In genomic region chr16:57245472-57246113, GRCh38 we compare ENCODE assay signal across 8 cellular contexts. TPM values are rescaled to one million over a fixed set of nuclear protein-coding genes. Genes with fewer than 3 reads are reported as not detected.
A peak's percentile ranks its signal among the peaks of the same experiment; 100 is the strongest.
DNase-seq lines count a peak whose midpoint lies in the region; ATAC-seq and TF ChIP-seq lines count a peak whose summit lies in the region.

No MANE protein-coding gene starts in this region.

- WGBS in transverse colon (ENCODE audit: low coverage in 1 of 2), 2 donors = 8% methylated on average over 6 to 15 of the region's 28 CpGs

- H3K27me3 ChIP-seq in transverse colon = no peaks in the 10 kb centered on the region

- TF ChIP-seq POLR2A in transverse colon (IDR thresholded peaks at IDR 0.05) = no peak

- no peak for TF ChIP-seq EP300 in transverse colon (IDR thresholded peaks at IDR 0.05; ENCODE audit: low read depth)

- CTCF ChIA-PET in HEK293T (lab: Yijun Ruan, JAX) = no interaction called here
- CTCF ChIA-PET in OCI-LY7 (lab: Charles Lee; ENCODE audit: unreplicated experiment) = interaction anchor here (0.8 to 1.0 kb wide), 2 partner anchors 52 to 55 kb away, joined by 3 to 4 read pairs; no protein-coding TSS in a partner anchor

- H3K27ac ChIP-seq in OCI-LY7 (ENCODE audit: low read depth, low read length, poor library complexity, severe bottlenecking) (peak overlapping the region; percentile 5), coronary artery (peak overlapping the region; percentile 96 to 97), transverse colon (peak overlapping the region; percentile 90 to 98 (median 94))

- DNase-seq in GM10266 (ENCODE audit: extremely low spot score) (peak; percentile 56), HEK293T (ENCODE audit: extremely low spot score) (peak; percentile 43), OCI-LY7 (ENCODE audit: low spot score) (no peak), coronary artery (ENCODE audit: low spot score) (no peak), lung microvascular endothelial cell (ENCODE audit: low read depth in 2 of 2) (peak; percentile 31 to 35), transverse colon (peak; percentile 57), occipital lobe (lab: John Stamatoyannopoulos, UW) (no peak)

- no peaks in the 10 kb centered on the region for H4K20me1 ChIP-seq in OCI-LY7 (ENCODE audit: insufficient read depth, low read length)

- BruUV-seq in OCI-LY7 (replicated peaks; lab: Mats Ljungman, UMichigan) = no TSS peak

- H3K36me3 ChIP-seq in OCI-LY7 (ENCODE audit: insufficient read depth, low read length) (peaks cover 23% of the 10 kb centered on the region), transverse colon (peaks cover 0 to 30% (median 13%) of the 10 kb centered on the region in 4 donors)

- H3K4me1 ChIP-seq in OCI-LY7 (ENCODE audit: insufficient read depth, low read length, poor library complexity, severe bottlenecking) (peaks cover 27% of the 10 kb centered on the region), transverse colon (peaks cover 3 to 28% (median 11%) of the 10 kb centered on the region in 4 donors)

- H3K9me2 ChIP-seq in OCI-LY7 (ENCODE audit: insufficient read depth, low read length) = no peaks in the 10 kb centered on the region

- H2AFZ ChIP-seq in OCI-LY7 (ENCODE audit: low read length) = peak overlapping the region; percentile 89

- H3K4me2 ChIP-seq in OCI-LY7 (ENCODE audit: low read length) = peak overlapping the region; percentile 93

- H3K4me3 ChIP-seq in OCI-LY7 (ENCODE audit: low read depth, low read length, poor library complexity, severe bottlenecking) = peak overlapping the region; percentile 85
- H3K4me3 ChIP-seq in coronary artery = peak overlapping the region; percentile 83
- H3K4me3 ChIP-seq in transverse colon = peak overlapping the region; percentile 58 to 78 (median 66)

- H3K9me3 ChIP-seq in OCI-LY7 (ENCODE audit: low read length) = no peaks in the 10 kb centered on the region
- H3K9me3 ChIP-seq in transverse colon = no peaks in the 10 kb centered on the region

- TF ChIP-seq CTCF in GM10266 (IDR thresholded peaks at IDR 0.05; ENCODE audit: control insufficient read depth, insufficient read depth, low read depth, missing control alignments) (no peak), OCI-LY7 (conservative IDR thresholded peaks at IDR 0.05; ENCODE audit: low read length) (no peak), coronary artery (IDR thresholded peaks at IDR 0.05) (no peak), transverse colon (IDR thresholded peaks at IDR 0.05) (no peak)

- POLR2A ChIA-PET in HEK293T (lab: Yijun Ruan, JAX) = interaction anchor here (0.9 to 2.0 kb wide), 6 partner anchors 10 to 153 kb away, joined by 3 to 16 read pairs (median 4); partner anchors contain the start of genes CPNE2, PSME3IP1 and RSPRY1
- POLR2A ChIA-PET in OCI-LY7 (lab: Charles Lee) = interaction anchor here (0.5 to 1.7 kb wide), 5 partner anchors 10 to 81 kb away, joined by 3 to 12 read pairs (median 3); no protein-coding TSS in a partner anchor

- in situ Hi-C loops in transverse colon (cut with MboI; ENCODE audit: low pct_ligation_motif_present in 1 of 4, low pct_unique_long_range_greater_than_20kb in 1 of 4, low sequenced_read_pairs in 3 of 4) = no loop called here

- H3K79me2 ChIP-seq in OCI-LY7 (ENCODE audit: insufficient read depth, low read depth, low read length) = no peaks in the 10 kb centered on the region

- intact Hi-C loops in OCI-LY7 (cut with micrococcal nuclease; ENCODE audit: unreplicated experiment) (loop anchor here (1.0 to 5.0 kb wide), 2 partner anchors 54 to 58 kb away; partner anchors contain the start of genes PSME3IP1 and RSPRY1), transverse colon (cut with DNase I; ENCODE audit: low total_unique reads) (no loop called here)

- ATAC-seq in HG02798 (IDR thresholded peaks at IDR 0.05; ENCODE audit: poor library complexity, unreplicated experiment) = no peak

TF ChIP-seq in HEK293T, 16 proteins besides CTCF, POLR2A, EP300 and RAD21:
- no peak for TF ChIP-seq ARNT (IDR thresholded peaks at IDR 0.05)
- no peak for TF ChIP-seq HDGF (IDR thresholded peaks at IDR 0.05; ENCODE audit: borderline replicate concordance)
- TF ChIP-seq FOXA1 (IDR thresholded peaks at IDR 0.05) = no peak
- no peak for TF ChIP-seq L3MBTL2 (conservative IDR thresholded peaks at IDR 0.05)
- TF ChIP-seq TARDBP (IDR thresholded peaks at IDR 0.05) = no peak
- no peak for TF ChIP-seq FOXM1 (IDR thresholded peaks at IDR 0.05; ENCODE audit: borderline replicate concordance)
- TF ChIP-seq ELF4 (IDR thresholded peaks at IDR 0.05) = no peak
- TF ChIP-seq CTBP1 (IDR thresholded peaks at IDR 0.05; ENCODE audit: borderline replicate concordance) = no peak
- TF ChIP-seq PKNOX1 (IDR thresholded peaks at IDR 0.05) = no peak; the same call in 1 of the 2 replicates
- TF ChIP-seq BHLHE40 (IDR thresholded peaks at IDR 0.05; ENCODE audit: borderline replicate concordance) = no peak
- TF ChIP-seq FOXK2 (IDR thresholded peaks at IDR 0.05) = no peak
- TF ChIP-seq LEF1 (IDR thresholded peaks at IDR 0.05; ENCODE audit: borderline replicate concordance) = no peak
- no peak for TF ChIP-seq NFRKB (IDR thresholded peaks at IDR 0.05)

RNA-seq across cellular contexts. Expression of gene ARL2BP, which starts 0.5 kb away (rescaled TPM):
- 25.4 and 26.6 TPM in 2 replicates for total RNA-seq in OCI-LY7 (2014; rRNA removed; shearing (Covaris generic))
- total RNA-seq in OCI-LY7 (2022) (31.2 and 35.7 TPM in 2 replicates), lung microvascular endothelial cell (40.3 and 47.9 TPM in 2 replicates), transverse colon (10 to 100 TPM; 10.3 to 39.6 (median 36.5) TPM), occipital lobe (81.4 TPM)

RNA-seq across cellular contexts. Expression of gene PLLP, which starts 38.9 kb away (rescaled TPM):
- total RNA-seq in OCI-LY7 (2014; rRNA removed; shearing (Covaris generic)) = 0.08 and 0.22 TPM in 2 replicates
- total RNA-seq in OCI-LY7 (2022) (not detected in 2 replicates), lung microvascular endothelial cell (5.2 and 6.3 TPM in 2 replicates), transverse colon (10 to 100 TPM in 2 of 4 donors, 1 to 10 TPM in 2; 4.4 to 13.5 (median 9.6) TPM), occipital lobe (1.2 TPM)

RNA-seq across cellular contexts. Expression of gene RSPRY1, which starts 59.5 kb away (rescaled TPM):
- total RNA-seq in OCI-LY7 (2014; rRNA removed; shearing (Covaris generic)) = 17.1 and 25.6 TPM in 2 replicates
- total RNA-seq in OCI-LY7 (2022) (25.2 and 29.7 TPM in 2 replicates), lung microvascular endothelial cell (31.6 and 33.7 TPM in 2 replicates), transverse colon (10 to 100 TPM; 17.1 to 58.4 (median 44.5) TPM), occipital lobe (75.5 TPM)

RNA-seq across cellular contexts. Expression of gene PSME3IP1, which starts 59.8 kb away (rescaled TPM):
- total RNA-seq in OCI-LY7 (2014; rRNA removed; shearing (Covaris generic)) = 89.5 and 111 TPM in 2 replicates
- total RNA-seq in OCI-LY7 (2022) = 152 and 157 TPM in 2 replicates
- 45.5 and 47.2 TPM in 2 replicates for total RNA-seq in lung microvascular endothelial cell
- total RNA-seq in transverse colon = 100 to 1,000 TPM in 3 of 4 donors, 10 to 100 TPM in 1; 95.7 to 185 (median 120) TPM
- 104 TPM for total RNA-seq in occipital lobe

Comparison
In these comparisons a context has a peak if more than half of its experiments do, and no peak if none do; other contexts are left out.
1. DNase-seq: peak in GM10266 (single experiment), HEK293T (single experiment), lung microvascular endothelial cell (2 of 2) and transverse colon (single experiment); none in OCI-LY7 (single experiment), coronary artery (single experiment) and occipital lobe (single experiment).
2. H3K27ac ChIP-seq: peak in every context shown above with its lines; median percentile 96 in coronary artery; 94 in transverse colon; 5 in OCI-LY7.
3. Peak in every context shown above with its lines, with median percentiles within 50 percentile points of each other: H3K4me3 ChIP-seq.